ENCODE assay signal across 14 cellular contexts in genomic region chr5:32123058-32123805, GRCh38. TPM values are rescaled to one million over a fixed set of nuclear protein-coding genes. Genes with fewer than 3 reads are reported as not detected.
A peak's percentile ranks its signal among the peaks of the same experiment; 100 is the strongest.
DNase-seq lines count a peak whose midpoint lies in the region; ATAC-seq and TF ChIP-seq lines count a peak whose summit lies in the region.
"Had no signal": no experiment of that assay in that cellular context is flagged by ENCODE, and none has a peak within 500 bp of the region (broad histone marks: within the 10 kb centered on the region; RNA-seq: fewer than 3 reads in every experiment).

No MANE protein-coding gene starts in this region.

- peaks cover 28% of the 10 kb centered on the region for H3K36me3 Mint-ChIP-seq in activated naive CD4-positive, alpha-beta T cell treated with anti-CD3 and anti-CD28 coated beads for 36 hours (ENCODE audit: low read depth)

- H3K27me3 ChIP-seq in mesendoderm (ENCODE audit: insufficient read depth, low read length, poor library complexity) (no peaks in the 10 kb centered on the region), mammary epithelial cell (ENCODE audit: insufficient read depth, low read length) (no peaks in the 10 kb centered on the region)

- in situ Hi-C loops in mammary epithelial cell (cut with MboI; ENCODE audit: low sequenced_read_pairs in 2 of 2) = no loop called here

- no peaks in the 10 kb centered on the region for H4K20me1 ChIP-seq in mammary epithelial cell (ENCODE audit: insufficient read depth, low read length)

- no peak overlapping the region for H3K56ac ChIP-seq in mesendoderm (ENCODE audit: low read length)

- H3K9me3 ChIP-seq in mammary epithelial cell (replicated peaks; ENCODE audit: insufficient read depth, low read length) = no peaks in the 10 kb centered on the region

- H3K4me2 ChIP-seq in mesendoderm (ENCODE audit: low read length) (no peak overlapping the region), mammary epithelial cell (ENCODE audit: insufficient read depth, low read depth, low read length) (no peak overlapping the region)
- H3K4me2 ChIP-seq: smooth muscle cell had no signal

- BruUV-seq in mammary epithelial cell (replicated peaks; lab: Mats Ljungman, UMichigan) = no TSS peak

- H3K4me3 ChIP-seq in mesendoderm (ENCODE audit: low read length) (no peak overlapping the region), mammary epithelial cell (replicated peaks in 1 of 3; ENCODE audit: insufficient read depth in 1 of 3, low read depth in 2 of 3, low read length in 3 of 3) (no peak overlapping the region)
- H3K4me3 ChIP-seq: smooth muscle cell had no signal

- H2BK15ac ChIP-seq in mesendoderm (replicated peaks; ENCODE audit: low read depth) = no peak overlapping the region

- H2AFZ ChIP-seq in mammary epithelial cell (ENCODE audit: low read depth, low read length) = no peak overlapping the region

- H3K23ac ChIP-seq in mesendoderm (ENCODE audit: low read length) = no peak overlapping the region

- no peak overlapping the region for H4K8ac ChIP-seq in mesendoderm (ENCODE audit: low read depth, low read length)

- H3K4ac ChIP-seq in mesendoderm (ENCODE audit: low read depth, low read length) = no peak overlapping the region

- no peak overlapping the region for H3K18ac ChIP-seq in mesendoderm (ENCODE audit: low read length)

- no CpG with 5 or more reads among the region's 8 CpGs for WGBS in mesendoderm (ENCODE audit: extremely low coverage, insufficient coverage, low lambda C conversion rate)
- WGBS in mammary epithelial cell (ENCODE audit: low coverage, missing lambda C conversion rate) = 90% methylated on average over 8 of the region's 8 CpGs

- H3K36me3 ChIP-seq in mesendoderm (ENCODE audit: control insufficient read depth, insufficient read depth, low read length) (peaks cover 4% of the 10 kb centered on the region), mammary epithelial cell (ENCODE audit: insufficient read depth, low read length) (peaks cover 11% of the 10 kb centered on the region)

- H3K4me3 Mint-ChIP-seq in activated naive CD4-positive, alpha-beta T cell treated with anti-CD3 and anti-CD28 coated beads for 36 hours = no peak overlapping the region
- H3K4me3 Mint-ChIP-seq: T-helper 2 cell treated with Interferon-gamma antibody and Interleukin-4, amounts not matched to agents 5 μg/mL and 100 μg/mL, for 36 hours had no signal

- H3K4me1 Mint-ChIP-seq in activated naive CD4-positive, alpha-beta T cell treated with anti-CD3 and anti-CD28 coated beads for 36 hours (ENCODE audit: low read depth) = peaks cover 17% of the 10 kb centered on the region

- no peak for TF ChIP-seq CTCF in mammary epithelial cell (conservative IDR thresholded peaks at IDR 0.05 in 1 of 2, IDR thresholded peaks at IDR 0.05 in 1 of 2; ENCODE audit: extremely low read depth in 1 of 2, insufficient read depth in 1 of 2, low read depth in 1 of 2, low read length in 2 of 2)

- dilution Hi-C loops in mammary epithelial cell (cut with HindIII; ENCODE audit: low sequenced_read_pairs) = no loop called here

- H3K79me2 ChIP-seq in mesendoderm (ENCODE audit: control insufficient read depth, insufficient read depth, low read length) = peaks cover 11% of the 10 kb centered on the region
- H3K79me2 ChIP-seq in mammary epithelial cell (ENCODE audit: insufficient read depth, low read length) = peaks cover 38% of the 10 kb centered on the region

- no peak overlapping the region for H4K5ac ChIP-seq in mesendoderm (ENCODE audit: low read length)

- peaks cover 14% of the 10 kb centered on the region for H3K79me1 ChIP-seq in mesendoderm (ENCODE audit: low read length)

- H3K27me3 Mint-ChIP-seq in activated naive CD4-positive, alpha-beta T cell treated with anti-CD3 and anti-CD28 coated beads for 36 hours (ENCODE audit: low read depth) = no peaks in the 10 kb centered on the region

- H3K27ac Mint-ChIP-seq in activated naive CD4-positive, alpha-beta T cell treated with anti-CD3 and anti-CD28 coated beads for 36 hours = peak overlapping the region; percentile 24
- H3K27ac Mint-ChIP-seq: T-helper 2 cell treated with Interferon-gamma antibody and Interleukin-4, amounts not matched to agents 5 μg/mL and 100 μg/mL, for 36 hours had no signal

- CTCF ChIA-PET in activated naive CD4-positive, alpha-beta T cell treated with anti-CD3 and anti-CD28 coated beads for 36 hours (lab: Charles Lee) = no interaction called here
- CTCF ChIA-PET in mammary epithelial cell (lab: Charles Lee; ENCODE audit: low non-redundant PET) = no interaction called here

- no peak for DNase-seq in activated naive CD4-positive, alpha-beta T cell treated with anti-CD3 and anti-CD28 coated beads for 36 hours
- no peak for DNase-seq in activated naive CD4-positive, alpha-beta T cell (lab: John Stamatoyannopoulos, UW)
- DNase-seq in amniotic epithelial cell (ENCODE audit: low read depth) (peak; percentile 26), pons (ENCODE audit: low spot score) (peak; percentile 66), mesendoderm (no peak), GM19238 (ENCODE audit: insufficient read length, low spot score) (no peak), mammary epithelial cell (no peak)
- DNase-seq: activated CD4-positive, alpha-beta T cell treated with anti-CD3 and anti-CD28 coated beads for 4 hours; mesenchymal stem cell; NCI-H1436; occipital lobe had no signal

- H3K9ac ChIP-seq in mesendoderm (ENCODE audit: low read length) = no peak overlapping the region
- H3K9ac ChIP-seq in mammary epithelial cell (ENCODE audit: insufficient read depth, low read length) = no peak overlapping the region

- H3K9me3 Mint-ChIP-seq in activated naive CD4-positive, alpha-beta T cell treated with anti-CD3 and anti-CD28 coated beads for 36 hours = no peaks in the 10 kb centered on the region
- H3K9me3 Mint-ChIP-seq: T-helper 2 cell treated with Interferon-gamma antibody and Interleukin-4, amounts not matched to agents 5 μg/mL and 100 μg/mL, for 36 hours had no signal

- intact Hi-C loops in activated naive CD4-positive, alpha-beta T cell treated with anti-CD3 and anti-CD28 coated beads for 36 hours (cut with micrococcal nuclease) = no loop called here
- intact Hi-C loops in mammary epithelial cell (cut with micrococcal nuclease) = no loop called here

- H3K27ac ChIP-seq in mesendoderm (ENCODE audit: low read depth, low read length) (no peak overlapping the region), mammary epithelial cell (ENCODE audit: insufficient read depth, low read depth, low read length) (no peak overlapping the region)

- H2BK120ac ChIP-seq in mesendoderm (ENCODE audit: low read depth, low read length) = no peak overlapping the region

- H2AK5ac ChIP-seq in mesendoderm (ENCODE audit: low read length) = no peak overlapping the region

- peak; percentile 60 for ATAC-seq in HG02884 (IDR thresholded peaks at IDR 0.05; ENCODE audit: unreplicated experiment)

- H3K4me1 ChIP-seq in mesendoderm (ENCODE audit: control insufficient read depth, low read depth, low read length) = no peaks in the 10 kb centered on the region
- H3K4me1 ChIP-seq in mammary epithelial cell (ENCODE audit: insufficient read depth, low read length) = no peaks in the 10 kb centered on the region

- H2BK5ac ChIP-seq in mesendoderm (ENCODE audit: low read length) = no peak overlapping the region

RNA-seq across cellular contexts. Expression of gene GOLPH3, which starts 50.9 kb away (rescaled TPM):
- 10 to 100 TPM; 38.2 to 41.5 TPM for total RNA-seq in activated naive CD4-positive, alpha-beta T cell treated with anti-CD3 and anti-CD28 coated beads for 36 hours
- 85.3 TPM for polyA plus RNA-seq in mesendoderm (2013, experiment 1 of 2)
- polyA plus RNA-seq in mesendoderm (2013, experiment 2 of 2) = 85.6 TPM
- total RNA-seq in mammary epithelial cell = 10 to 100 TPM; 61.7 to 67.7 TPM
- 30.6 TPM for polyA plus RNA-seq in mammary epithelial cell
- polyA minus RNA-seq in mammary epithelial cell = 43.7 TPM

Comparison
In these comparisons a context has a peak if more than half of its experiments do, and no peak if none do; other contexts are left out.
1. DNase-seq: peak in amniotic epithelial cell (single experiment) and pons (single experiment); none in activated naive CD4-positive, alpha-beta T cell treated with anti-CD3 and anti-CD28 coated beads for 36 hours (single experiment), activated naive CD4-positive, alpha-beta T cell (0 of 4), mesendoderm (single experiment), GM19238 (single experiment) and mammary epithelial cell (single experiment).